19 cellular contexts compared by ENCODE assay signal in the genomic region with DNA sequence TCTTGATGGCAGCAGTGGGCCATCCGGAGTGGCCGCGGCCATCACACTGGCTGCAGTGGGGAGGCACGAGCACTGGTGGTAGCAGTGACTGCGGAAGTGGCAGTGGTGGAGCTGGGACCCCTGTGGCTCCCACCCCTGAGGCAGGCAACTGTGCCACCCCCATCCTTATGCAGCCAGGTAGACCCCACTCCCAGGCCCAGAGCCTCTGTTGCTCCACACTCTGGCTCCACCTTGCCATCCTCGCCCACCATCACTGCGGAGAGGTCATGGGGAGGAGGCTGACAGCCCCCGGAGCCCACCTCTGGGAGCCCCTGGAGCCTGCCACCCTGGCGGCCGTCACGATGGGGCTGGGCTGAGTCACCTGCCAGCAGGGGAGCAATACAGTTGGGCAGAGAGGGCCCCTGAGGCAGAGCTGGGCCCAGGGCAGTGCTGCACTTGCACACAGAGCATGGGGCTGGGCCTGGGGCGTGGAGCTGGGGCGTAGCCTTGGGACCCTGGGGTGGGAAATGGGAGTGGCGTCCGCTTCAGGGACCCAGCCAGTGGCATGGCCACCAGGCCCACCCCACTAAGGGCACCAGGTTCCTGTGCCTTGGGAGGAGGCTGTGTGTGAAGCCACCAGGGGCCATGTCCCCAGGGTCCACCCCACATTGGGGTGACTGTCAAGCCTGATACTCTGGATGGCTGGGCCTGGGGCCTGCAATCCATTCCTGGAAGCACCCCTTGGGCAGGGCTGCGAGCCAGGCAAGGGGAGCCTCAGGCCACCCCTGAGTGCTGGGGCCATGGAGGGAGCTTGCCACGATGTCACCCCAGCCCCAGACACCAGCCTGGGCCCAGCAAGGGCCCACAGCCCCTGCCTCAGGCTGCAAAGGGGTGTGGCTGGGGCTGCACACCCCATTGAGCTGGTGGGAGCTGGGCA. TPM values are rescaled to one million over a fixed set of nuclear protein-coding genes. Genes with fewer than 3 reads are reported as not detected.
"Had no signal": no experiment of that assay in that cellular context is flagged by ENCODE, and none has a peak within 500 bp of the region (broad histone marks: within the 10 kb centered on the region; RNA-seq: fewer than 3 reads in every experiment).

No MANE protein-coding gene starts in this region.

- H3K4me1 Mint-ChIP-seq: activated CD4-positive, alpha-beta T cell treated with anti-CD3 and anti-CD28 coated beads, Interleukin-2, amount 10 ng/mL, durations not matched to agents 7 days and 5 days; activated naive CD8-positive, alpha-beta T cell treated with anti-CD3 and anti-CD28 coated beads for 36 hours; brain; neural progenitor cell had no signal

- H3K9me3 ChIP-seq: esophagus squamous epithelium, pancreas had no signal

- ATAC-seq: pancreas had no signal

- DNase-seq: activated CD4-positive, alpha-beta T cell treated with anti-CD3 and anti-CD28 coated beads, Interleukin-2, amount 10 ng/mL, durations not matched to agents 7 days and 5 days; activated CD8-positive, alpha-beta memory T cell treated with anti-CD3 and anti-CD28 coated beads, Interleukin-2, amount 50 U/mL, for 48 hours; activated naive CD8-positive, alpha-beta T cell treated with anti-CD3 and anti-CD28 coated beads for 36 hours; amygdala; central memory CD4-positive, alpha-beta T cell; esophagus squamous epithelium; glutamatergic neuron; hypothalamus; pancreas; stimulated activated CD4-positive, alpha-beta T cell treated with anti-CD3 and anti-CD28 coated beads, Interleukin-2, amount 100 ng/mL, for 48 hours; stimulated activated naive CD4-positive, alpha-beta T cell; SW 1271 had no signal

- H3K27me3 ChIP-seq: neural progenitor cell, pancreas had no signal

- H3K27ac Mint-ChIP-seq: activated CD4-positive, alpha-beta T cell treated with anti-CD3 and anti-CD28 coated beads, Interleukin-2, amount 10 ng/mL, durations not matched to agents 7 days and 5 days; activated naive CD8-positive, alpha-beta T cell treated with anti-CD3 and anti-CD28 coated beads for 36 hours; activated T-helper 1 cell treated with anti-CD3 and anti-CD28 coated beads, Interleukin-12 subunit alpha, Interleukin-12 subunit beta, Interleukin-2, Interleukin-4 antibody, amounts not matched to agents 30 ng/mL and 10 ng/mL and 1 ng/mL, durations not matched to agents 14 hours and 24 hours and 36 hours; brain; neural progenitor cell had no signal

- H3K4me1 ChIP-seq: neural progenitor cell had no signal

- H3K36me3 ChIP-seq: esophagus squamous epithelium, neural progenitor cell, pancreas had no signal

- H3K4me3 Mint-ChIP-seq: activated CD4-positive, alpha-beta T cell treated with anti-CD3 and anti-CD28 coated beads, Interleukin-2, amount 10 ng/mL, durations not matched to agents 7 days and 5 days; activated naive CD8-positive, alpha-beta T cell treated with anti-CD3 and anti-CD28 coated beads for 36 hours; activated T-helper 1 cell treated with anti-CD3 and anti-CD28 coated beads, Interleukin-12 subunit alpha, Interleukin-12 subunit beta, Interleukin-2, Interleukin-4 antibody, amounts not matched to agents 30 ng/mL and 10 ng/mL and 1 ng/mL, durations not matched to agents 14 hours and 24 hours and 36 hours; brain; neural progenitor cell had no signal

- H3K36me3 Mint-ChIP-seq: activated naive CD8-positive, alpha-beta T cell treated with anti-CD3 and anti-CD28 coated beads for 36 hours; brain; neural progenitor cell had no signal

- H3K27ac ChIP-seq: coronary artery, neural progenitor cell, pancreas had no signal

- H3K9me3 Mint-ChIP-seq: activated CD4-positive, alpha-beta T cell treated with anti-CD3 and anti-CD28 coated beads, Interleukin-2, amount 10 ng/mL, durations not matched to agents 7 days and 5 days; activated naive CD8-positive, alpha-beta T cell treated with anti-CD3 and anti-CD28 coated beads for 36 hours; activated T-helper 1 cell treated with anti-CD3 and anti-CD28 coated beads, Interleukin-12 subunit alpha, Interleukin-12 subunit beta, Interleukin-2, Interleukin-4 antibody, amounts not matched to agents 30 ng/mL and 10 ng/mL and 1 ng/mL, durations not matched to agents 14 hours and 24 hours and 36 hours; brain had no signal

- H3K4me3 ChIP-seq: coronary artery, esophagus squamous epithelium, neural progenitor cell, pancreas had no signal

RNA-seq across cellular contexts. Expression of a gene that starts 7.7 kb away (rescaled TPM):
- total RNA-seq: activated CD4-positive, alpha-beta T cell treated with anti-CD3 and anti-CD28 coated beads, Interleukin-2, amount 10 ng/mL, durations not matched to agents 7 days and 5 days; activated naive CD8-positive, alpha-beta T cell treated with anti-CD3 and anti-CD28 coated beads for 36 hours; activated T-helper 1 cell treated with anti-CD3 and anti-CD28 coated beads, Interleukin-12 subunit alpha, Interleukin-12 subunit beta, Interleukin-2, Interleukin-4 antibody, amounts not matched to agents 30 ng/mL and 10 ng/mL and 1 ng/mL, durations not matched to agents 14 hours and 24 hours and 36 hours; fibroblast of villous mesenchyme; kidney epithelial cell; T-helper 2 cell treated with Interferon-gamma antibody and Interleukin-4, amounts not matched to agents 100 ng/mL and 5 ng/mL, for 36 hours had no signal

RNA-seq across cellular contexts. Expression of a gene that starts 28.6 kb away (rescaled TPM):
- total RNA-seq: activated CD4-positive, alpha-beta T cell treated with anti-CD3 and anti-CD28 coated beads, Interleukin-2, amount 10 ng/mL, durations not matched to agents 7 days and 5 days; activated naive CD8-positive, alpha-beta T cell treated with anti-CD3 and anti-CD28 coated beads for 36 hours; activated T-helper 1 cell treated with anti-CD3 and anti-CD28 coated beads, Interleukin-12 subunit alpha, Interleukin-12 subunit beta, Interleukin-2, Interleukin-4 antibody, amounts not matched to agents 30 ng/mL and 10 ng/mL and 1 ng/mL, durations not matched to agents 14 hours and 24 hours and 36 hours; fibroblast of villous mesenchyme; T-helper 2 cell treated with Interferon-gamma antibody and Interleukin-4, amounts not matched to agents 100 ng/mL and 5 ng/mL, for 36 hours had no signal
